ENCODE assay signal across 8 cellular contexts in the genomic region with DNA sequence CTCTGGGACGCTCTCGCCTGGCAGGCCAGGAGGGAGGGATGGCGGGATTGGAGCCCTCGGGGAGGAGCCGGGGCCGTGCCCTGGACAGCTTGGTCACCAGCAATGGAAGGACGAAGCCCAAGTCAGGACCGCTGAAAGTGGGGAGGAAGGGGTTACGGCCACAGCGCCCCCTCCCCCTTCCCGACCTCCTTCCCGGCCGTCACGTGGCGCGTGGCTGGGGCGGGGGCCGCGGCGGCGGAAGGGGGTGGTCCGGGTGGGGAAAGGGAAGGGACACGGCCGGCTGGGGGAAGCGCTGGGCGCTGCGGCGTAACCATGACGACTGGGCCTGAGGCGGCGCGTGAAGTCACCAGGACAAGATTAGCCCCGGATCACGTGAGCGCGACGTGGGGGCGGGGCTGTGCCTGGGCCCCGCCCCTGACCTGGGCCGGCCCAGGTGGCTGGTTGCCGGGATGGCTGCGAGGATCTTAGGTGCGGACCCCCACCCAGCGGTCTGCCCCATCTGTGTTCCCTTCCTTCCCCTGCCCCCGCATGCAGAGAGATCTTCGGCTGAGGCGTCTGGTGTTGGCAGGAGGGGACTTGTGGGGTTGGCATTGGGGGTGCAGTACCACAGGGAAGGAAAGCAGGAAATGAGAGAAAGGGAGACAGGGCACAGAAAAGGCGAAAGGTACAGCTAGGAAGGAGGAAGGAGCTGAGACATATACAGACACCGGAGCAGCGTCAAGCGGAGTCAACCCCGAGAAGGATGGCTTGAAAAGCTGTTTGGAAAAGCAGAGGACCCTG. TPM values are rescaled to one million over a fixed set of nuclear protein-coding genes. Genes with fewer than 3 reads are reported as not detected.
DNase-seq lines count a peak whose midpoint lies in the region; ATAC-seq and TF ChIP-seq lines count a peak whose summit lies in the region.

No MANE protein-coding gene starts in this region.

- H3K4me3 Mint-ChIP-seq in nephron progenitor cell = peak overlapping the region; percentile 88

- H3K27ac Mint-ChIP-seq in nephron progenitor cell = peak overlapping the region; percentile 100

- DNase-seq in DMS79 (lab: John Stamatoyannopoulos, UW) (peak; percentile 36), LNCaP clone FGC (ENCODE audit: low read depth) (peak; percentile 56), RPMI8226 (peak; percentile 94), fibroblast of the aortic adventitia (ENCODE audit: low read depth) (peak; percentile 84), nephron progenitor cell (peak; percentile 94)
- peak; percentile 96 for DNase-seq in activated effector memory CD4-positive, alpha-beta T cell treated with anti-CD3 and anti-CD28 coated beads, Interleukin-2, amount 50 U/mL, for 16 hours
- DNase-seq in stimulated activated naive CD8-positive, alpha-beta T cell treated with anti-CD3 and anti-CD28 coated beads, Interleukin-15, Interleukin-2, amounts not matched to agents 100 U/mL and 50 U/mL, for 24 hours = peak; percentile 91

- no peaks in the 10 kb centered on the region for H3K9me3 Mint-ChIP-seq in nephron progenitor cell

- peaks cover 6% of the 10 kb centered on the region for H3K27me3 Mint-ChIP-seq in nephron progenitor cell (ENCODE audit: low read depth, poor library complexity)

- peaks cover 6% of the 10 kb centered on the region for H3K36me3 Mint-ChIP-seq in nephron progenitor cell (ENCODE audit: low read depth)

- ATAC-seq in GM21825 (IDR thresholded peaks at IDR 0.05; ENCODE audit: unreplicated experiment) = peak; percentile 92
- peak; percentile 94 for ATAC-seq in stimulated activated naive CD8-positive, alpha-beta T cell treated with anti-CD3 and anti-CD28 coated beads, Interleukin-15, Interleukin-2, amounts not matched to agents 100 U/mL and 50 U/mL, for 24 hours

- H3K4me1 Mint-ChIP-seq in nephron progenitor cell = peaks cover 69% of the 10 kb centered on the region

- H3K4me3 ChIP-seq in LNCaP clone FGC (ENCODE audit: low read depth, low read length) (peak overlapping the region; percentile 65), fibroblast of the aortic adventitia (ENCODE audit: low read depth, low read length) (peak overlapping the region; percentile 65)

- no peak for TF ChIP-seq CTCF in LNCaP clone FGC (IDR thresholded peaks at IDR 0.05; ENCODE audit: control insufficient read depth, extremely low read depth, insufficient read depth)
- no peak for TF ChIP-seq CTCF in fibroblast of the aortic adventitia (IDR thresholded peaks at IDR 0.05; ENCODE audit: insufficient read depth, low read length)
- no peak for TF ChIP-seq CTCF in nephron progenitor cell (IDR thresholded peaks at IDR 0.05)

RNA-seq across cellular contexts. Expression of gene MAP3K12, which starts 6.2 kb away (rescaled TPM):
- 32.1 and 118 TPM in 2 replicates for total RNA-seq in fibroblast of the aortic adventitia (ENCODE audit: low replicate concordance)

RNA-seq across cellular contexts. Expression of gene TARBP2, which starts 8.1 kb away (rescaled TPM):
- total RNA-seq in fibroblast of the aortic adventitia (ENCODE audit: low replicate concordance) = 32.4 and 43.9 TPM in 2 replicates

RNA-seq across cellular contexts. Expression of gene NPFF, which starts 14.3 kb away (rescaled TPM):
- not detected in 2 replicates for total RNA-seq in fibroblast of the aortic adventitia (ENCODE audit: low replicate concordance)

RNA-seq across cellular contexts. Expression of gene PCBP2, which starts 41.1 kb away (rescaled TPM):
- total RNA-seq in fibroblast of the aortic adventitia (ENCODE audit: low replicate concordance) = 165 and 233 TPM in 2 replicates

RNA-seq across cellular contexts. Expression of gene PRR13, which starts 51.5 kb away (rescaled TPM):
- total RNA-seq in fibroblast of the aortic adventitia (ENCODE audit: low replicate concordance) = 59.5 and 60.0 TPM in 2 replicates

Comparison
In these comparisons a context has a peak if more than half of its experiments do, and no peak if none do; other contexts are left out.
1. Peak in every context shown above with its lines: DNase-seq, ATAC-seq and H3K4me3 ChIP-seq.
2. DNase-seq: peak in every context shown above with its lines; median percentile 96 in activated effector memory CD4-positive, alpha-beta T cell treated with anti-CD3 and anti-CD28 coated beads, Interleukin-2, amount 50 U/mL, for 16 hours; 94 in RPMI8226; 94 in nephron progenitor cell; 91 in stimulated activated naive CD8-positive, alpha-beta T cell treated with anti-CD3 and anti-CD28 coated beads, Interleukin-15, Interleukin-2, amounts not matched to agents 100 U/mL and 50 U/mL, for 24 hours; 84 in fibroblast of the aortic adventitia; 56 in LNCaP clone FGC; 36 in DMS79.